In genomic region chr3:12224181-12225147, GRCh38 we compare ENCODE assay signal across 1 cellular context.
TF ChIP-seq lines count a peak whose summit lies in the region.

No MANE protein-coding gene starts in this region.

TF ChIP-seq in liver, 16 proteins besides CTCF, POLR2A, EP300 and RAD21 (continued from another document):
- no peak for TF ChIP-seq REST (IDR thresholded peaks at IDR 0.05)
TF ChIP-seq in liver: peak in this region for 5.
